In the genomic region with DNA sequence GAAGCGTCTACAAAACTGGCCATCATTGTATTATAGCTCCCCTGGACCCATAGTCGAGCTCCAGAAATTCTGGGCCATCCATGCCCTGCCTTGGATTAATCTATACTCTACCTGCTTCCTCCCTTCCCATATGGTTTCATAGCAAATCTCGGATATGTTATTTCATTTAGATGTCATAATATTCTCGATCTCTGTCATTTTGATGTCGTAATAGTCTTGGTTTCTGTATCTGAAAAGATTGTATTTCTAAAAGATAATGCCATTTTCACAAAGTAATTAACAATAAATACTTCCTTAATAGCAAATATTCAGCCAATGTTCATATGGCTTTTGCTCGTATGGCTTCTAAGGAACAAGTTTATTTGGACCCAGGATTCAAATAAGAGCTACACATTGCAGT, we compare ENCODE assay signal across 21 cellular contexts.
"Had no signal": no experiment of that assay in that cellular context is flagged by ENCODE, and none has a peak within 500 bp of the region (broad histone marks: within the 10 kb centered on the region; RNA-seq: fewer than 3 reads in every experiment).

No MANE protein-coding gene starts in this region.

- DNase-seq: hippocampal formation; kidney; left ventricle myocardium inferior; midbrain; mucosa of descending colon; naive thymus-derived CD4-positive, alpha-beta T cell; nephron progenitor cell; ovary; spleen; stimulated activated CD4-positive, alpha-beta T cell treated with anti-CD3 and anti-CD28 coated beads, Interleukin-4, amount 100 ng/mL, for 24 hours; stimulated activated naive CD4-positive, alpha-beta T cell treated with Interleukin-2 at 50 U/mL for 16 hours; stimulated activated naive CD8-positive, alpha-beta T cell treated with anti-CD3 and anti-CD28 coated beads, Interleukin-15, amount 100 ng/mL, for 72 hours; substantia nigra; uterus had no signal

- ATAC-seq: mucosa of descending colon; naive thymus-derived CD4-positive, alpha-beta T cell; sciatic nerve; stimulated activated memory B cell treated with anti-CD40 and anti-IgM and Interleukin-4, amounts not matched to agents 10 μg/mL and 1 μg/mL and 100 μg/mL, for 72 hours; stimulated activated naive CD8-positive, alpha-beta T cell treated with anti-CD3 and anti-CD28 coated beads, Interleukin-15, amount 100 ng/mL, for 72 hours had no signal

- H3K9me3 Mint-ChIP-seq: nephron progenitor cell; stimulated activated memory B cell treated with anti-CD40 and anti-IgM and Interleukin-4, amounts not matched to agents 10 μg/mL and 1 μg/mL and 100 μg/mL, for 72 hours; stimulated activated naive CD8-positive, alpha-beta T cell treated with anti-CD3 and anti-CD28 coated beads, Interleukin-15, amount 100 ng/mL, for 72 hours; type B pancreatic cell had no signal

- H3K9me3 ChIP-seq: left ventricle myocardium inferior, mucosa of descending colon, ovary, right atrium auricular region, uterus had no signal

- H3K27ac Mint-ChIP-seq: memory B cell; nephron progenitor cell; neural progenitor cell; progenitor cell of endocrine pancreas; stimulated activated memory B cell treated with anti-CD40 and anti-IgM and Interleukin-4, amounts not matched to agents 10 μg/mL and 1 μg/mL and 100 μg/mL, for 72 hours; stimulated activated naive CD8-positive, alpha-beta T cell treated with anti-CD3 and anti-CD28 coated beads, Interleukin-15, amount 100 ng/mL, for 72 hours; type B pancreatic cell had no signal

- H3K4me1 Mint-ChIP-seq: memory B cell; neural progenitor cell; stimulated activated memory B cell treated with anti-CD40 and anti-IgM and Interleukin-4, amounts not matched to agents 10 μg/mL and 1 μg/mL and 100 μg/mL, for 72 hours had no signal

- H3K27me3 Mint-ChIP-seq: memory B cell; naive thymus-derived CD4-positive, alpha-beta T cell; progenitor cell of endocrine pancreas; stimulated activated memory B cell treated with anti-CD40 and anti-IgM and Interleukin-4, amounts not matched to agents 10 μg/mL and 1 μg/mL and 100 μg/mL, for 72 hours; stimulated activated naive CD8-positive, alpha-beta T cell treated with anti-CD3 and anti-CD28 coated beads, Interleukin-15, amount 100 ng/mL, for 72 hours; type B pancreatic cell had no signal

- H3K4me3 Mint-ChIP-seq: memory B cell; naive thymus-derived CD4-positive, alpha-beta T cell; nephron progenitor cell; neural progenitor cell; stimulated activated memory B cell treated with anti-CD40 and anti-IgM and Interleukin-4, amounts not matched to agents 10 μg/mL and 1 μg/mL and 100 μg/mL, for 72 hours; stimulated activated naive CD8-positive, alpha-beta T cell treated with anti-CD3 and anti-CD28 coated beads, Interleukin-15, amount 100 ng/mL, for 72 hours; type B pancreatic cell had no signal
